ENCODE assay signal across 11 cellular contexts in genomic region chr2:20184067-20184938, GRCh38. TPM values are rescaled to one million over a fixed set of nuclear protein-coding genes. Genes with fewer than 3 reads are reported as not detected.
A peak's percentile ranks its signal among the peaks of the same experiment; 100 is the strongest.
DNase-seq lines count a peak whose midpoint lies in the region; ATAC-seq, FAIRE-seq and TF ChIP-seq lines count a peak whose summit lies in the region.
"Had no signal": no experiment of that assay in that cellular context is flagged by ENCODE, and none has a peak within 500 bp of the region (broad histone marks: within the 10 kb centered on the region; RNA-seq: fewer than 3 reads in every experiment).

No MANE protein-coding gene starts in this region.

- H3K9me3 ChIP-seq in pancreas = no peaks in the 10 kb centered on the region

- intact Hi-C loops in pancreas (cut with DNase I) = no loop called here

- 74 to 80% methylated on average over 17 of the region's 17 CpGs for WGBS in pancreas, 2 donors

- no peak overlapping the region for H3K4me3 ChIP-seq in pancreas

- ATAC-seq in pancreas (peak in 2 of 4 donors; percentile 10 to 16), GM18858 (IDR thresholded peaks at IDR 0.05; ENCODE audit: unreplicated experiment) (no peak)
- ATAC-seq: activated CD4-positive, alpha-beta T cell treated with anti-CD3 and anti-CD28 coated beads for 36 hours; activated naive CD4-positive, alpha-beta T cell treated with anti-CD3 and anti-CD28 coated beads, Interleukin-2, amount 50 U/mL, for 72 hours had no signal

- FAIRE-seq in RCC 7860 (lab: Jason Lieb, UNC) = peak; percentile 80
- FAIRE-seq in pancreas (lab: Jason Lieb, UNC) = no peak

- peaks cover 3 to 12% (median 9%) of the 10 kb centered on the region in 3 donors for H3K4me1 ChIP-seq in pancreas

- TF ChIP-seq CTCF in pancreas (IDR thresholded peaks at IDR 0.05) = no peak

- H3K27ac ChIP-seq in pancreas = peak overlapping the region in 3 of 4 donors; percentile 16 to 59 (median 50)

- no peaks in the 10 kb centered on the region for H3K36me3 ChIP-seq in pancreas

- H3K27me3 ChIP-seq in pancreas = no peaks in the 10 kb centered on the region

- DNase-seq in DMS53 (lab: John Stamatoyannopoulos, UW) (peak; percentile 87), RCC 7860 (ENCODE audit: low spot score) (peak; percentile 80), fibroblast of gingiva (ENCODE audit: low read depth) (peak; percentile 16), pancreas (peak in 1 of 6 donors; percentile 34), NCI-H1694 (lab: John Stamatoyannopoulos, UW) (no peak), NCI-H524 treated with DMSO at 0.1 percent for 48 hours (lab: John Stamatoyannopoulos, UW) (no peak)
- DNase-seq in stimulated activated CD4-positive, alpha-beta T cell treated with anti-CD3 and anti-CD28 coated beads, Interleukin-12 subunit alpha, Interleukin-12 subunit beta, amount 100 ng/mL, for 4 hours = no peak
- DNase-seq: activated CD4-positive, alpha-beta T cell treated with anti-CD3 and anti-CD28 coated beads for 36 hours; OCI-M1 had no signal

RNA-seq across cellular contexts. Expression of gene SDC1, which starts 40.6 kb away (rescaled TPM):
- 10 to 100 TPM in 5 of 6 donors, 1 to 10 TPM in 1; 4.8 to 27.2 (median 20.1) TPM for total RNA-seq in pancreas
- 10 to 100 TPM; 16.1 to 20.6 TPM for polyA plus RNA-seq in pancreas

Comparison
In these comparisons a context has a peak if more than half of its experiments do, and no peak if none do; other contexts are left out.
1. DNase-seq: peak in DMS53 (single experiment), RCC 7860 (single experiment) and fibroblast of gingiva (single experiment); none in NCI-H1694 (single experiment), stimulated activated CD4-positive, alpha-beta T cell treated with anti-CD3 and anti-CD28 coated beads, Interleukin-12 subunit alpha, Interleukin-12 subunit beta, amount 100 ng/mL, for 4 hours (single experiment) and NCI-H524 treated with DMSO at 0.1 percent for 48 hours (single experiment).